Comparison of ENCODE assay signal across 16 cellular contexts in the genomic region with DNA sequence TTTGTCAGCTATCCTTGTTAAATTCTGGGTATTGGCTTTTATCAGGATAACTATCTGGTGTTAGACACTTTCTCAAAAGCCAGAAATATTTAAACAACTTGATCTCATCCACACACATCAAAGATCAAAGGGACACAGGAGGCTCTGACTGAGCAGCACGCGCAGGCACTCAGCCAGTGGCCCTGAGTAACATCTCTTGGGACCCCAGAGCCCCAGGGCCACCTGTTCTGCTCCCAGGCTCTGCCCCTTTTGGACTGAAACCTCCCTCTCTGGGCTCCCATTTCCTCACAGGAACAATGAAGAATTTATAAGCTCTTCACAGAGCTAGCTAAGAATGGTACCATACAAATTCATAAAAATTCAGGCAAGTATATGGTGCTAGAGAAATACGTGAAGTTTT. TPM values are rescaled to one million over a fixed set of nuclear protein-coding genes. Genes with fewer than 3 reads are reported as not detected.
DNase-seq lines count a peak whose midpoint lies in the region; ATAC-seq and TF ChIP-seq lines count a peak whose summit lies in the region.
"Had no signal": no experiment of that assay in that cellular context is flagged by ENCODE, and none has a peak within 500 bp of the region (broad histone marks: within the 10 kb centered on the region; RNA-seq: fewer than 3 reads in every experiment).

No MANE protein-coding gene starts in this region.

- no peak for ATAC-seq in activated CD8-positive, alpha-beta memory T cell treated with anti-CD3 and anti-CD28 coated beads, Interleukin-2, amount 10 ng/mL, durations not matched to agents 7 days and 5 days
- no peak for ATAC-seq in activated naive CD8-positive, alpha-beta T cell treated with anti-CD3 and anti-CD28 coated beads, Interleukin-2, amount 50 U/mL, for 24 hours
- ATAC-seq: HCT116, K562, PC-3 had no signal

- no peak overlapping the region for H3K14ac ChIP-seq in trophoblast cell (ENCODE audit: low read length)

- no peak overlapping the region for H3K4me3 Mint-ChIP-seq in activated CD8-positive, alpha-beta memory T cell treated with anti-CD3 and anti-CD28 coated beads, Interleukin-2, amount 10 ng/mL, durations not matched to agents 7 days and 5 days
- peak overlapping the region; percentile 58 for H3K4me3 Mint-ChIP-seq in activated naive CD8-positive, alpha-beta T cell treated with anti-CD3 and anti-CD28 coated beads, Interleukin-2, amount 50 U/mL, for 24 hours

- peaks cover 3% of the 10 kb centered on the region for H3K79me2 ChIP-seq in trophoblast cell (ENCODE audit: control insufficient read depth, insufficient read depth, low read length, poor library complexity)

- H3K27me3 ChIP-seq in trophoblast cell (ENCODE audit: insufficient read depth, low read length) = no peaks in the 10 kb centered on the region
- H3K27me3 ChIP-seq: breast epithelium had no signal

- no peak for DNase-seq in activated CD8-positive, alpha-beta memory T cell treated with anti-CD3 and anti-CD28 coated beads, Interleukin-2, amount 10 ng/mL, durations not matched to agents 7 days and 5 days
- no peak for DNase-seq in activated CD8-positive, alpha-beta memory T cell treated with anti-CD3 and anti-CD28 coated beads, Interleukin-2, amount 50 U/mL, for 4 hours
- DNase-seq in RWPE1 (ENCODE audit: low spot score) (no peak), retina (peak; percentile 13), KG1 (lab: John Stamatoyannopoulos, UW) (no peak), DMS79 treated with DMSO at 0.1 percent for 48 hours (lab: John Stamatoyannopoulos, UW) (no peak), trophoblast cell (no peak)
- DNase-seq in activated naive CD8-positive, alpha-beta T cell treated with anti-CD3 and anti-CD28 coated beads, Interleukin-2, amount 50 U/mL, for 24 hours = no peak
- DNase-seq: foreskin melanocyte, mesendoderm, NCI-H1436, occipital lobe, PC-3 had no signal

- H3K23ac ChIP-seq in trophoblast cell (ENCODE audit: low read length) = no peak overlapping the region

- no peak overlapping the region for H3K4me3 ChIP-seq in trophoblast cell (ENCODE audit: low read depth, low read length)
- H3K4me3 ChIP-seq: breast epithelium, K562 had no signal

- no peak overlapping the region for H3K4me2 ChIP-seq in trophoblast cell (ENCODE audit: low read length)

- no peak overlapping the region for H2AFZ ChIP-seq in trophoblast cell (ENCODE audit: insufficient read depth, low read length, poor library complexity)

- TF ChIP-seq CTCF in RWPE1 (conservative IDR thresholded peaks at IDR 0.05; ENCODE audit: low read depth) = no peak

- H3K4me1 Mint-ChIP-seq in activated CD8-positive, alpha-beta memory T cell treated with anti-CD3 and anti-CD28 coated beads, Interleukin-2, amount 10 ng/mL, durations not matched to agents 7 days and 5 days = peaks cover 66% of the 10 kb centered on the region
- H3K4me1 Mint-ChIP-seq in activated naive CD8-positive, alpha-beta T cell treated with anti-CD3 and anti-CD28 coated beads, Interleukin-2, amount 50 U/mL, for 24 hours = peaks cover 86% of the 10 kb centered on the region

- H2BK120ac ChIP-seq in trophoblast cell (ENCODE audit: insufficient read depth, low read length, poor library complexity) = no peak overlapping the region

- POLR2A ChIA-PET in RWPE1 (lab: Yijun Ruan, JAX; ENCODE audit: low non-redundant PET) = interaction anchor here (0.6 kb wide), 1 partner anchor 190 kb away, joined by 3 read pairs; no protein-coding TSS in a partner anchor

- peak overlapping the region; percentile 10 for H3K27ac Mint-ChIP-seq in activated CD8-positive, alpha-beta memory T cell treated with anti-CD3 and anti-CD28 coated beads, Interleukin-2, amount 10 ng/mL, durations not matched to agents 7 days and 5 days
- peak overlapping the region; percentile 96 for H3K27ac Mint-ChIP-seq in activated naive CD8-positive, alpha-beta T cell treated with anti-CD3 and anti-CD28 coated beads, Interleukin-2, amount 50 U/mL, for 24 hours

- WGBS in trophoblast cell (ENCODE audit: extremely low coverage, insufficient coverage, insufficient read length) = no CpG with 5 or more reads among the region's 3 CpGs

- no peaks in the 10 kb centered on the region for H3K9me3 ChIP-seq in trophoblast cell (ENCODE audit: insufficient read depth, low read depth, low read length)
- H3K9me3 ChIP-seq: breast epithelium had no signal

- H4K91ac ChIP-seq in trophoblast cell (ENCODE audit: low read depth, low read length) = no peak overlapping the region

- no peak overlapping the region for H4K12ac ChIP-seq in trophoblast cell (ENCODE audit: low read depth, low read length)

- H3K79me1 ChIP-seq in trophoblast cell (ENCODE audit: low read length) = peaks cover 4% of the 10 kb centered on the region

- H3K27ac ChIP-seq in RWPE1 = peak overlapping the region; percentile 55
- H3K27ac ChIP-seq in trophoblast cell (ENCODE audit: low read depth, low read length) = no peak overlapping the region
- H3K27ac ChIP-seq: breast epithelium had no signal

- H3K4me1 ChIP-seq in trophoblast cell (ENCODE audit: control insufficient read depth in 1 of 2, insufficient read depth in 2 of 2, low read length in 2 of 2) = peaks cover 10 to 12% of the 10 kb centered on the region in 2 experiments

- H2AK5ac ChIP-seq in trophoblast cell (ENCODE audit: low read length) = no peak overlapping the region

- H3K36me3 Mint-ChIP-seq in activated CD8-positive, alpha-beta memory T cell treated with anti-CD3 and anti-CD28 coated beads, Interleukin-2, amount 10 ng/mL, durations not matched to agents 7 days and 5 days = peaks cover 34% of the 10 kb centered on the region
- peaks cover 27% of the 10 kb centered on the region for H3K36me3 Mint-ChIP-seq in activated naive CD8-positive, alpha-beta T cell treated with anti-CD3 and anti-CD28 coated beads, Interleukin-2, amount 50 U/mL, for 24 hours (ENCODE audit: low read depth)

- H3K18ac ChIP-seq in trophoblast cell (ENCODE audit: low read length) = no peak overlapping the region

- no peaks in the 10 kb centered on the region for H3K9me3 Mint-ChIP-seq in activated CD8-positive, alpha-beta memory T cell treated with anti-CD3 and anti-CD28 coated beads, Interleukin-2, amount 10 ng/mL, durations not matched to agents 7 days and 5 days (ENCODE audit: low read depth)
- no peaks in the 10 kb centered on the region for H3K9me3 Mint-ChIP-seq in activated naive CD8-positive, alpha-beta T cell treated with anti-CD3 and anti-CD28 coated beads, Interleukin-2, amount 50 U/mL, for 24 hours

- H4K8ac ChIP-seq in trophoblast cell (ENCODE audit: low read depth, low read length) = no peak overlapping the region

- CTCF ChIA-PET in activated CD8-positive, alpha-beta memory T cell treated with anti-CD3 and anti-CD28 coated beads, Interleukin-2, amount 10 ng/mL, durations not matched to agents 7 days and 5 days (lab: Charles Lee) = interaction anchor here (1.1 to 3.0 kb wide), 6 partner anchors 10 to 87 kb away, joined by 3 to 18 read pairs (median 6); partner anchors contain the start of gene ATP10A
- CTCF ChIA-PET in RWPE1 (lab: Yijun Ruan, JAX) = interaction anchor here (0.8 kb wide), 1 partner anchor 319 kb away, joined by 3 read pairs; no protein-coding TSS in a partner anchor

- H3K27me3 Mint-ChIP-seq in activated CD8-positive, alpha-beta memory T cell treated with anti-CD3 and anti-CD28 coated beads, Interleukin-2, amount 10 ng/mL, durations not matched to agents 7 days and 5 days = no peaks in the 10 kb centered on the region
- H3K27me3 Mint-ChIP-seq in activated naive CD8-positive, alpha-beta T cell treated with anti-CD3 and anti-CD28 coated beads, Interleukin-2, amount 50 U/mL, for 24 hours = peaks cover 5% of the 10 kb centered on the region

- no peak overlapping the region for H2BK5ac ChIP-seq in trophoblast cell (ENCODE audit: low read depth, low read length, poor library complexity)

- no peak overlapping the region for H3K9ac ChIP-seq in trophoblast cell (ENCODE audit: low read length)

- H3K4ac ChIP-seq in trophoblast cell (ENCODE audit: low read depth, low read length) = no peak overlapping the region

- no peak overlapping the region for H2BK12ac ChIP-seq in trophoblast cell (ENCODE audit: low read length)

- H3K36me3 ChIP-seq in trophoblast cell (ENCODE audit: control insufficient read depth in 1 of 2, insufficient read depth in 2 of 2, low read length in 2 of 2) = no peaks in the 10 kb centered on the region
- H3K36me3 ChIP-seq: breast epithelium had no signal

RNA-seq across cellular contexts. Expression of gene ATP10A, which starts 16.1 kb away (rescaled TPM):
- 10 to 100 TPM; 36.7 to 70.1 TPM for total RNA-seq in activated CD8-positive, alpha-beta memory T cell treated with anti-CD3 and anti-CD28 coated beads, Interleukin-2, amount 10 ng/mL, durations not matched to agents 7 days and 5 days
- polyA plus RNA-seq in trophoblast cell (2013) = 0.07 and 0.18 TPM in 2 replicates
- polyA plus RNA-seq: K562 had no signal
